Comparison of ENCODE assay signal across 9 cellular contexts in genomic region chr17:80034977-80035686, GRCh38. TPM values are rescaled to one million over a fixed set of nuclear protein-coding genes. Genes with fewer than 3 reads are reported as not detected.
DNase-seq lines count a peak whose midpoint lies in the region; ATAC-seq and TF ChIP-seq lines count a peak whose summit lies in the region.
"Had no signal": no experiment of that assay in that cellular context is flagged by ENCODE, and none has a peak within 500 bp of the region (broad histone marks: within the 10 kb centered on the region; RNA-seq: fewer than 3 reads in every experiment).

No MANE protein-coding gene starts in this region.

- POLR2A ChIA-PET in HEK293T (lab: Yijun Ruan, JAX) = interaction anchor here (0.7 to 1.2 kb wide), 4 partner anchors 8 to 43 kb away, joined by 3 to 4 read pairs (median 3); no protein-coding TSS in a partner anchor

- H3K27ac Mint-ChIP-seq in stimulated activated naive CD8-positive, alpha-beta T cell treated with anti-CD3 and anti-CD28 coated beads, Interleukin-15, Interleukin-2, amounts not matched to agents 100 ng/mL and 50 ng/mL, for 24 hours = peak overlapping the region; percentile 71

- H3K36me3 ChIP-seq in WERI-Rb-1 (peaks cover 18% of the 10 kb centered on the region), colonic mucosa (no peaks in the 10 kb centered on the region), lung (ENCODE audit: control insufficient read depth in 2 of 2, insufficient read depth in 2 of 2, low read length in 2 of 2) (no peaks in the 10 kb centered on the region)

- H3K4me3 Mint-ChIP-seq in stimulated activated naive CD8-positive, alpha-beta T cell treated with anti-CD3 and anti-CD28 coated beads, Interleukin-15, Interleukin-2, amounts not matched to agents 100 ng/mL and 50 ng/mL, for 24 hours = peak overlapping the region; percentile 86

- TF ChIP-seq CTCF in WERI-Rb-1 (IDR thresholded peaks at IDR 0.05; ENCODE audit: low read depth, low read length) (no peak), colonic mucosa (IDR thresholded peaks at IDR 0.05) (no peak), lung (IDR thresholded peaks at IDR 0.05; ENCODE audit: control extremely low read depth, extremely low read depth) (no peak)

- H3K4me1 ChIP-seq in colonic mucosa = peaks cover 7% of the 10 kb centered on the region
- peaks cover 0 to 10% of the 10 kb centered on the region in 2 donors for H3K4me1 ChIP-seq in lung (ENCODE audit: control insufficient read depth in 2 of 2, insufficient read depth in 2 of 2, low read length in 2 of 2)

- ATAC-seq in HG02759 (IDR thresholded peaks at IDR 0.05; ENCODE audit: unreplicated experiment) = peak; percentile 17
- ATAC-seq in lung (ENCODE audit: insufficient read depth, low FRiP score) = no peak
- no peak for ATAC-seq in HG03565 (IDR thresholded peaks at IDR 0.05; ENCODE audit: unreplicated experiment)

- no peaks in the 10 kb centered on the region for H3K9me3 ChIP-seq in WERI-Rb-1 (ENCODE audit: severe bottlenecking)
- H3K9me3 ChIP-seq in colonic mucosa = no peaks in the 10 kb centered on the region
- H3K9me3 ChIP-seq in lung (ENCODE audit: control insufficient read depth in 2 of 2, insufficient read depth in 1 of 2, low read length in 1 of 2) = no peaks in the 10 kb centered on the region

- H3K9ac ChIP-seq in colonic mucosa (ENCODE audit: low read depth in 2 of 2, low read length in 2 of 2) = peak overlapping the region; percentile 73 to 83

- intact Hi-C loops in colonic mucosa (cut with DNase I) = no loop called here

- no peaks in the 10 kb centered on the region for H3K9me3 Mint-ChIP-seq in stimulated activated naive CD8-positive, alpha-beta T cell treated with anti-CD3 and anti-CD28 coated beads, Interleukin-15, Interleukin-2, amounts not matched to agents 100 ng/mL and 50 ng/mL, for 24 hours

- peaks cover 7% of the 10 kb centered on the region for H3K27me3 Mint-ChIP-seq in stimulated activated naive CD8-positive, alpha-beta T cell treated with anti-CD3 and anti-CD28 coated beads, Interleukin-15, Interleukin-2, amounts not matched to agents 100 ng/mL and 50 ng/mL, for 24 hours

- H3K27ac ChIP-seq in WERI-Rb-1 (peak overlapping the region; percentile 88), colonic mucosa (peak overlapping the region; percentile 60), lung (ENCODE audit: low read depth in 1 of 2, low read length in 1 of 2) (peak overlapping the region; percentile 61 to 77)

- H3K4me3 ChIP-seq in WERI-Rb-1 (ENCODE audit: low read depth, low read length) = peak overlapping the region; percentile 74
- peak overlapping the region; percentile 55 for H3K4me3 ChIP-seq in colonic mucosa
- H3K4me3 ChIP-seq in lung = peak overlapping the region; percentile 77

- 1% methylated on average over 41 to 50 of the region's 50 CpGs for WGBS in lung, 2 donors

- CTCF ChIA-PET in HEK293T (lab: Yijun Ruan, JAX) = interaction anchor here (1.6 kb wide), 1 partner anchor 27 kb away, joined by 6 read pairs; no protein-coding TSS in a partner anchor

- H3K4me1 Mint-ChIP-seq in stimulated activated naive CD8-positive, alpha-beta T cell treated with anti-CD3 and anti-CD28 coated beads, Interleukin-15, Interleukin-2, amounts not matched to agents 100 ng/mL and 50 ng/mL, for 24 hours (ENCODE audit: low read depth) = peaks cover 18% of the 10 kb centered on the region

- H3K36me3 Mint-ChIP-seq in stimulated activated naive CD8-positive, alpha-beta T cell treated with anti-CD3 and anti-CD28 coated beads, Interleukin-15, Interleukin-2, amounts not matched to agents 100 ng/mL and 50 ng/mL, for 24 hours (ENCODE audit: low read depth) = no peaks in the 10 kb centered on the region

- H3K27me3 ChIP-seq in WERI-Rb-1 (ENCODE audit: insufficient read depth, low read depth, severe bottlenecking) (no peaks in the 10 kb centered on the region), colonic mucosa (no peaks in the 10 kb centered on the region), lung (ENCODE audit: control insufficient read depth, insufficient read depth) (no peaks in the 10 kb centered on the region)

- DNase-seq in COLO668 (lab: John Stamatoyannopoulos, UW; ENCODE audit: unreplicated experiment) (peak; percentile 23), WERI-Rb-1 (no peak), colonic mucosa (peak; percentile 38), lung (ENCODE audit: low spot score) (no peak), HEK293T (ENCODE audit: extremely low spot score) (no peak)

TF ChIP-seq in HEK293T, 16 proteins besides CTCF, POLR2A, EP300 and RAD21:
- TF ChIP-seq PKNOX1 (IDR thresholded peaks at IDR 0.05) (no peak), LEF1 (IDR thresholded peaks at IDR 0.05; ENCODE audit: borderline replicate concordance) (no peak), BHLHE40 (IDR thresholded peaks at IDR 0.05; ENCODE audit: borderline replicate concordance) (no peak), ZNF384 (IDR thresholded peaks at IDR 0.05) (no peak), ARNT (IDR thresholded peaks at IDR 0.05) (no peak), FOXA1 (IDR thresholded peaks at IDR 0.05) (no peak), SUZ12 (IDR thresholded peaks at IDR 0.05) (no peak), TARDBP (IDR thresholded peaks at IDR 0.05) (no peak), HDGF (IDR thresholded peaks at IDR 0.05; ENCODE audit: borderline replicate concordance) (no peak), L3MBTL2 (conservative IDR thresholded peaks at IDR 0.05) (no peak; the same call in 1 of the 2 replicates)

RNA-seq across cellular contexts. Expression of gene TBC1D16, which starts 0.5 kb away (rescaled TPM):
- 10 to 100 TPM; 14.4 to 19.8 TPM for total RNA-seq in colonic mucosa
- total RNA-seq in lung = 10 to 100 TPM; 13.1 to 48.5 TPM
- polyA plus RNA-seq in lung = 10 to 100 TPM in 1 of 2 donors, 1 to 10 TPM in 1; 7.3 to 19.8 TPM

RNA-seq across cellular contexts. Expression of gene CCDC40, which starts 1.3 kb away (rescaled TPM):
- total RNA-seq in colonic mucosa = 1 to 10 TPM; 1.2 to 3.6 TPM
- total RNA-seq in lung = 10 to 100 TPM in 1 of 2 donors, 1 to 10 TPM in 1; 8.0 to 34.5 TPM
- polyA plus RNA-seq in lung = 1 to 10 TPM; 6.0 to 6.5 TPM
- total RNA-seq: T-helper 2 cell treated with Interferon-gamma antibody and Interleukin-4, amounts not matched to agents 100 ng/mL and 5 ng/mL, for 36 hours had no signal

Comparison
In these comparisons a context has a peak if more than half of its experiments do, and no peak if none do; other contexts are left out.
1. DNase-seq: peak in COLO668 (single experiment) and colonic mucosa (single experiment); none in WERI-Rb-1 (single experiment), lung (single experiment) and HEK293T (single experiment).
2. Peak in every context shown above with its lines, with median percentiles within 50 percentile points of each other: H3K27ac ChIP-seq and H3K4me3 ChIP-seq.